In the genomic region with DNA sequence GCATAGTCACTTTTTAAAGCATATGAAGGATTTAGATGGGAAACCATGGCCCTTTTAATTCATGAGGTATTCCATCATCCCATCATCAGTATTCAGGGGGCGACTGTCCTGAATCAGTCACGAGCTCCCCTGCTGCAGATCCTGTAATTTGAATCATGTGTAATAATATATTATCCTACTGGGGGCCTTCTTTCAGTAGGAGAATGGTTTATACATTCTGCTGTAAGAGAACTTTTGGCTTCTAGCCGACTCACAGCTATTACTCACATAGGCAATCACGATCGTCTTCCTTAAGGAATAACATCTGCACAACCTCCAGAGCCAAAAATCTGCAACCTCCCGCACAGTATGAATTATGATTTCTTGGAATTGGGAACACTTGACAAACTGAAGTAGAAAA, we compare ENCODE assay signal across 13 cellular contexts.
DNase-seq lines count a peak whose midpoint lies in the region; ATAC-seq and TF ChIP-seq lines count a peak whose summit lies in the region.
"Had no signal": no experiment of that assay in that cellular context is flagged by ENCODE, and none has a peak within 500 bp of the region (broad histone marks: within the 10 kb centered on the region; RNA-seq: fewer than 3 reads in every experiment).

No MANE protein-coding gene starts in this region.

- no peaks in the 10 kb centered on the region for H3K9me3 Mint-ChIP-seq in endodermal cell
- H3K9me3 Mint-ChIP-seq: activated naive CD4-positive, alpha-beta T cell treated with anti-CD3 and anti-CD28 coated beads, Interleukin-2, amount 50 U/mL, for 24 hours; naive thymus-derived CD4-positive, alpha-beta T cell had no signal

- no peak for TF ChIP-seq CTCF in endodermal cell (conservative IDR thresholded peaks at IDR 0.05)

- H3K4me3 ChIP-seq in endodermal cell (ENCODE audit: low read length): no peak overlapping the region
- H3K4me3 ChIP-seq: stomach had no signal

- no peaks in the 10 kb centered on the region for H3K4me1 Mint-ChIP-seq in endodermal cell
- H3K4me1 Mint-ChIP-seq: activated naive CD4-positive, alpha-beta T cell treated with anti-CD3 and anti-CD28 coated beads, Interleukin-2, amount 50 U/mL, for 24 hours; naive thymus-derived CD4-positive, alpha-beta T cell had no signal

- DNase-seq in AG08395 (ENCODE audit: low spot score): peak; percentile 54
- DNase-seq in NCI-H446 treated with DMSO at 0.1 percent for 48 hours (lab: John Stamatoyannopoulos, UW): peak; percentile 95
- no peak for DNase-seq in endodermal cell
- peak; percentile 23 for DNase-seq in occipital lobe (lab: John Stamatoyannopoulos, UW)
- no peak for DNase-seq in central memory CD4-positive, alpha-beta T cell
- DNase-seq in medulla oblongata (ENCODE audit: extremely low spot score): no peak
- DNase-seq in stimulated activated CD4-positive, alpha-beta T cell treated with anti-CD3 and anti-CD28 coated beads, Interleukin-15, amount 100 ng/mL, for 24 hours: no peak
- DNase-seq: BE2C; naive thymus-derived CD4-positive, alpha-beta T cell; stimulated activated CD4-positive, alpha-beta T cell treated with anti-CD3 and anti-CD28 coated beads, Interleukin-4, amount 100 ng/mL, for 24 hours; stomach had no signal

- H3K27me3 Mint-ChIP-seq in endodermal cell (ENCODE audit: insufficient read depth): no peaks in the 10 kb centered on the region

- no peaks in the 10 kb centered on the region for H3K4me1 ChIP-seq in endodermal cell (ENCODE audit: control insufficient read depth, insufficient read depth, low read length)

- 88 to 92% methylated on average over 2 to 6 of the region's 6 CpGs for WGBS in endodermal cell (ENCODE audit: insufficient coverage in 1 of 2, insufficient read length in 1 of 2), 2 experiments

- H3K9ac ChIP-seq in endodermal cell (ENCODE audit: extremely low read depth, low read length, poor library complexity, severe bottlenecking): no peak overlapping the region

- peak overlapping the region; percentile 72 for H3K27ac ChIP-seq in endodermal cell (ENCODE audit: low read depth, low read length)

- H3K36me3 ChIP-seq in endodermal cell (ENCODE audit: control insufficient read depth, insufficient read depth, low read length): no peaks in the 10 kb centered on the region
- H3K36me3 ChIP-seq: BE2C, stomach had no signal

- no peaks in the 10 kb centered on the region for H3K27me3 ChIP-seq in endodermal cell (ENCODE audit: control insufficient read depth, insufficient read depth, low read length, poor library complexity, severe bottlenecking)
- H3K27me3 ChIP-seq: BE2C, stomach had no signal

- no peak overlapping the region for H3K27ac Mint-ChIP-seq in endodermal cell
- H3K27ac Mint-ChIP-seq: activated naive CD4-positive, alpha-beta T cell treated with anti-CD3 and anti-CD28 coated beads, Interleukin-2, amount 50 U/mL, for 24 hours; naive thymus-derived CD4-positive, alpha-beta T cell had no signal

- ATAC-seq in GM18867 (IDR thresholded peaks at IDR 0.05; ENCODE audit: unreplicated experiment): no peak
- ATAC-seq: naive thymus-derived CD4-positive, alpha-beta T cell had no signal

- H3K9me3 ChIP-seq in endodermal cell (ENCODE audit: control insufficient read depth, low read length): no peaks in the 10 kb centered on the region
- H3K9me3 ChIP-seq: BE2C, stomach had no signal

- no peaks in the 10 kb centered on the region for H3K36me3 Mint-ChIP-seq in endodermal cell (ENCODE audit: low read depth)
- H3K36me3 Mint-ChIP-seq: activated naive CD4-positive, alpha-beta T cell treated with anti-CD3 and anti-CD28 coated beads, Interleukin-2, amount 50 U/mL, for 24 hours; naive thymus-derived CD4-positive, alpha-beta T cell had no signal

- H3K4me3 Mint-ChIP-seq in endodermal cell: no peak overlapping the region
- H3K4me3 Mint-ChIP-seq: activated naive CD4-positive, alpha-beta T cell treated with anti-CD3 and anti-CD28 coated beads, Interleukin-2, amount 50 U/mL, for 24 hours; naive thymus-derived CD4-positive, alpha-beta T cell had no signal

Comparison
In these comparisons a context has a peak if more than half of its experiments do, and no peak if none do; other contexts are left out.
1. DNase-seq: peak in AG08395 (single experiment), NCI-H446 treated with DMSO at 0.1 percent for 48 hours (single experiment) and occipital lobe (single experiment); none in endodermal cell (single experiment), central memory CD4-positive, alpha-beta T cell (single experiment), medulla oblongata (single experiment) and stimulated activated CD4-positive, alpha-beta T cell treated with anti-CD3 and anti-CD28 coated beads, Interleukin-15, amount 100 ng/mL, for 24 hours (single experiment).